8 cellular contexts compared by ENCODE assay signal in the genomic region with DNA sequence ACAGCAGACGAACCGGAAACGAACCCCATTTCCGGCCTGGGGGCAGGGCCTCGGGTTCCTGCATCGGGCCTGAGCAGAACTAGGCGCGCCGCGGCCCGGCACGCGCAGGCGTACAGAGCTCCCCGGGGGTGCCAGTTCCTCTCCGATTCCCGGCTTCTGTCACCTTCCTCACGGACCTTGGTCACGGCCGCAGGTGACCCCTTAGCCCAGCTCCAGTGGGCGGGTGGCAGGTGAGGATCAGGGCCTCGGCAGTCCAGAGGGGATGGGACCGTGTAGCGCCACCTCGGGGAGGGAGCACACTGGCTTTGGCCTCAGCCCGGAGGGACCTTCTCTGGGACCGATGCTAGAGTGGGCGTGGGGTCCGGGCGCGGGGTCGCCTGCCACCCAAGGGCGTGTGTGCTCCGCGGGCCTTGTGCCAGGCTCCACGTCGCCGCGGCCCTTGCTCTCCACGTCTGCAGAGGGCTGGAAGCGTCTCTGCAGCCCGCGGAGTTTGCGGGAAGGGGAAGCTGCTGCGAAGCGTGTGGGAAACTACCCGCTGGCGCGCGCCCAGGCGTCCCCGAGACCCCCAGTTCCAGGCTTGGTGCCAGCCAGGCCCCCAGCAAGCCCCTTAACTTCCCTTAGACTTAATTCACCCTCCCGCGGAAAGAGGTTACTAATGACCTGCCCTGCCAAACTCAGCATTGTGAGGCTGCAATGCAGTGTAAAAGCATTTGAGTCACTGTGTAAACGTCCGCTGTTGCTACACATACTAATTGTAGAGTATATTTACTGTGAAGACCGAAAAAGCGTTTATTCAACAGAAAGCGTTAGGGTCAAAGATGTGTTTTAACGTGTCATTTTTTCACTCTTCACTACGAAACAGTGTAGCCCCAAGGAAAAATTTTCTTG. TPM values are rescaled to one million over a fixed set of nuclear protein-coding genes. Genes with fewer than 3 reads are reported as not detected.
DNase-seq lines count a peak whose midpoint lies in the region; ATAC-seq and TF ChIP-seq lines count a peak whose summit lies in the region.

A gene (plus strand): TSS at position 48 of the 888 bp plus-strand sequence. CDS start 7,930 bp downstream, outside the sequence.

- no peaks in the 10 kb centered on the region for H3K27me3 ChIP-seq in A673 (replicated peaks; ENCODE audit: insufficient read depth, low read depth, low read length, poor library complexity)

- peak within 1 kb of the TSS; percentile 88 for H3K4me3 ChIP-seq in A673 (ENCODE audit: low read depth, low read length, poor library complexity, severe bottlenecking)
- H3K4me3 ChIP-seq in cardiac fibroblast (replicated peaks in 1 of 2; ENCODE audit: low read depth in 2 of 2, low read length in 2 of 2) = peak within 1 kb of the TSS; percentile 76 to 88

- H3K36me3 ChIP-seq in A673 (ENCODE audit: insufficient read depth, low read length, poor library complexity, severe bottlenecking) = peaks cover 10% of the 10 kb centered on the region

- DNase-seq in A673 (ENCODE audit: low spot score) = peak; percentile 95
- DNase-seq in NCI-H2227 treated with DMSO at 0.1 percent for 48 hours (lab: John Stamatoyannopoulos, UW) = peak; percentile 88
- peak; percentile 94 for DNase-seq in WTC11 (ENCODE audit: low spot score)
- DNase-seq in cardiac fibroblast (ENCODE audit: low read depth in 2 of 2) = peak; percentile 82 to 84
- DNase-seq in inferior parietal cortex (ENCODE audit: extremely low spot score) = peak; percentile 95
- peak; percentile 93 for DNase-seq in stimulated activated CD4-positive, alpha-beta T cell treated with anti-CD3 and anti-CD28 coated beads, Interleukin-12 subunit alpha, Interleukin-12 subunit beta, amount 100 ng/mL, for 4 hours

- ATAC-seq in GM18517 (IDR thresholded peaks at IDR 0.05; ENCODE audit: unreplicated experiment) (peak; percentile 58), HG03045 (IDR thresholded peaks at IDR 0.05; ENCODE audit: unreplicated experiment) (peak; percentile 79), WTC11 (peak; percentile 83)

- BruUV-seq in A673 (replicated peaks; lab: Mats Ljungman, UMichigan) = no TSS peak

- H3K27me3 Mint-ChIP-seq in WTC11 (ENCODE audit: low read depth) = no peaks in the 10 kb centered on the region

- H3K4me3 Mint-ChIP-seq in WTC11 = peak within 1 kb of the TSS; percentile 95

- peaks cover 17% of the 10 kb centered on the region for H3K4me1 ChIP-seq in A673 (ENCODE audit: insufficient read depth, low read length, poor library complexity, severe bottlenecking)

- H3K27ac ChIP-seq in A673 (ENCODE audit: low read depth, low read length, poor library complexity, severe bottlenecking) = peak within 1 kb of the TSS; percentile 86

- TF ChIP-seq CTCF in A673 (conservative IDR thresholded peaks at IDR 0.05; ENCODE audit: low read depth, low read length) (peak; percentile 57), WTC11 (IDR thresholded peaks at IDR 0.05) (no peak), cardiac fibroblast (IDR thresholded peaks at IDR 0.05; ENCODE audit: low read depth, low read length) (peak; percentile 53)

- H3K9me3 Mint-ChIP-seq in WTC11 = no peaks in the 10 kb centered on the region

- POLR2A ChIA-PET in A673 (lab: Charles Lee; ENCODE audit: low non-redundant PET) (no interaction called here), WTC11 (lab: Charles Lee) (interaction anchor here (0.5 to 0.9 kb wide), 2 partner anchors 17 to 257 kb away, joined by 3 read pairs; no protein-coding TSS in a partner anchor)

- H3K4me1 Mint-ChIP-seq in WTC11 = peaks cover 26% of the 10 kb centered on the region

- H3K36me3 Mint-ChIP-seq in WTC11 = peaks cover 14% of the 10 kb centered on the region

- intact Hi-C loops in A673 (cut with micrococcal nuclease; ENCODE audit: unreplicated experiment) = loop anchor here (5.0 kb wide), 1 partner anchor 137 kb away; a partner anchor contains a TSS

- CTCF ChIA-PET in A673 (lab: Charles Lee) (no interaction called here), WTC11 (lab: Charles Lee) (interaction anchor here (0.6 to 1.4 kb wide), 5 partner anchors 14 to 77 kb away, joined by 3 to 4 read pairs (median 3); no protein-coding TSS in a partner anchor)

- peak within 1 kb of the TSS; percentile 32; the same call in 1 of the 2 replicates for H3K27ac Mint-ChIP-seq in WTC11

- no peaks in the 10 kb centered on the region for H3K9me3 ChIP-seq in A673 (ENCODE audit: low read depth, low read length, poor library complexity, severe bottlenecking)

TF ChIP-seq in WTC11, 78 proteins besides CTCF, POLR2A, EP300 and RAD21 (continues in another document):
- TF ChIP-seq TEAD4 (CRISPR knock-in tag; IDR thresholded peaks at IDR 0.05) = 0 out of 2 replicates have a peak, but pooled peaks have one; percentile 59
- TF ChIP-seq PRRX2 (CRISPR knock-in tag; IDR thresholded peaks at IDR 0.05) = no peak
- TF ChIP-seq ZNF232 (CRISPR knock-in tag; IDR thresholded peaks at IDR 0.05) = peak; percentile 64; the same call in 1 of the 2 replicates
- TF ChIP-seq MXD4 (CRISPR knock-in tag; IDR thresholded peaks at IDR 0.05; ENCODE audit: borderline replicate concordance) = no peak
- TF ChIP-seq IRF2 (CRISPR knock-in tag; IDR thresholded peaks at IDR 0.05; ENCODE audit: borderline replicate concordance, low read depth) = no peak
- TF ChIP-seq, protein P1, sequence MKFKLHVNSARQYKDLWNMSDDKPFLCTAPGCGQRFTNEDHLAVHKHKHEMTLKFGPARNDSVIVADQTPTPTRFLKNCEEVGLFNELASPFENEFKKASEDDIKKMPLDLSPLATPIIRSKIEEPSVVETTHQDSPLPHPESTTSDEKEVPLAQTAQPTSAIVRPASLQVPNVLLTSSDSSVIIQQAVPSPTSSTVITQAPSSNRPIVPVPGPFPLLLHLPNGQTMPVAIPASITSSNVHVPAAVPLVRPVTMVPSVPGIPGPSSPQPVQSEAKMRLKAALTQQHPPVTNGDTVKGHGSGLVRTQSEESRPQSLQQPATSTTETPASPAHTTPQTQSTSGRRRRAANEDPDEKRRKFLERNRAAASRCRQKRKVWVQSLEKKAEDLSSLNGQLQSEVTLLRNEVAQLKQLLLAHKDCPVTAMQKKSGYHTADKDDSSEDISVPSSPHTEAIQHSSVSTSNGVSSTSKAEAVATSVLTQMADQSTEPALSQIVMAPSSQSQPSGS (CRISPR knock-in tag; IDR thresholded peaks at IDR 0.05; ENCODE audit: borderline replicate concordance, low read depth) = no peak
- TF ChIP-seq, protein P2, sequence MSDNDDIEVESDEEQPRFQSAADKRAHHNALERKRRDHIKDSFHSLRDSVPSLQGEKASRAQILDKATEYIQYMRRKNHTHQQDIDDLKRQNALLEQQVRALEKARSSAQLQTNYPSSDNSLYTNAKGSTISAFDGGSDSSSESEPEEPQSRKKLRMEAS (CRISPR knock-in tag; IDR thresholded peaks at IDR 0.05) = peak; percentile 94; the same call in 1 of the 2 replicates
- TF ChIP-seq, protein P3, sequence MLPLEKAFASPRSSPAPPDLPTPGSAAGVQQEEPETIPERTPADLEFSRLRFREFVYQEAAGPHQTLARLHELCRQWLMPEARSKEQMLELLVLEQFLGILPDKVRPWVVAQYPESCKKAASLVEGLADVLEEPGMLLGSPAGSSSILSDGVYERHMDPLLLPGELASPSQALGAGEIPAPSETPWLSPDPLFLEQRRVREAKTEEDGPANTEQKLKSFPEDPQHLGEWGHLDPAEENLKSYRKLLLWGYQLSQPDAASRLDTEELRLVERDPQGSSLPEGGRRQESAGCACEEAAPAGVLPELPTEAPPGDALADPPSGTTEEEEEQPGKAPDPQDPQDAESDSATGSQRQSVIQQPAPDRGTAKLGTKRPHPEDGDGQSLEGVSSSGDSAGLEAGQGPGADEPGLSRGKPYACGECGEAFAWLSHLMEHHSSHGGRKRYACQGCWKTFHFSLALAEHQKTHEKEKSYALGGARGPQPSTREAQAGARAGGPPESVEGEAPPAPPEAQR (CRISPR knock-in tag; IDR thresholded peaks at IDR 0.05) = no peak
- no peak for TF ChIP-seq ELF4 (CRISPR knock-in tag; IDR thresholded peaks at IDR 0.05; ENCODE audit: low read depth)
- TF ChIP-seq ZNF416 (CRISPR knock-in tag; IDR thresholded peaks at IDR 0.05) = no peak
- TF ChIP-seq, protein P4, sequence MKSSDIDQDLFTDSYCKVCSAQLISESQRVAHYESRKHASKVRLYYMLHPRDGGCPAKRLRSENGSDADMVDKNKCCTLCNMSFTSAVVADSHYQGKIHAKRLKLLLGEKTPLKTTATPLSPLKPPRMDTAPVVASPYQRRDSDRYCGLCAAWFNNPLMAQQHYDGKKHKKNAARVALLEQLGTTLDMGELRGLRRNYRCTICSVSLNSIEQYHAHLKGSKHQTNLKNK (CRISPR knock-in tag; IDR thresholded peaks at IDR 0.05) = no peak
- TF ChIP-seq RELA (CRISPR knock-in tag; IDR thresholded peaks at IDR 0.05; ENCODE audit: borderline replicate concordance) = peak; percentile 81; the same call in 1 of the 2 replicates
- TF ChIP-seq TP53 (CRISPR knock-in tag; IDR thresholded peaks at IDR 0.05) = 0 out of 2 replicates have a peak, but pooled peaks have one; percentile 59
- peak; percentile 85 for TF ChIP-seq GABPB1 (CRISPR knock-in tag; IDR thresholded peaks at IDR 0.05)
- TF ChIP-seq, protein P5, sequence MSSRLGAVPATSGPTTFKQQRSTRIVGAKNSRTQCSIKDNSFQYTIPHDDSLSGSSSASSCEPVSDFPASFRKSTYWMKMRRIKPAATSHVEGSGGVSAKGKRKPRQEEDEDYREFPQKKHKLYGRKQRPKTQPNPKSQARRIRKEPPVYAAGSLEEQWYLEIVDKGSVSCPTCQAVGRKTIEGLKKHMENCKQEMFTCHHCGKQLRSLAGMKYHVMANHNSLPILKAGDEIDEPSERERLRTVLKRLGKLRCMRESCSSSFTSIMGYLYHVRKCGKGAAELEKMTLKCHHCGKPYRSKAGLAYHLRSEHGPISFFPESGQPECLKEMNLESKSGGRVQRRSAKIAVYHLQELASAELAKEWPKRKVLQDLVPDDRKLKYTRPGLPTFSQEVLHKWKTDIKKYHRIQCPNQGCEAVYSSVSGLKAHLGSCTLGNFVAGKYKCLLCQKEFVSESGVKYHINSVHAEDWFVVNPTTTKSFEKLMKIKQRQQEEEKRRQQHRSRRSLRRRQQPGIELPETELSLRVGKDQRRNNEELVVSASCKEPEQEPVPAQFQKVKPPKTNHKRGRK (CRISPR knock-in tag; IDR thresholded peaks at IDR 0.05; ENCODE audit: borderline replicate concordance) = no peak
- TF ChIP-seq ZNF263 (CRISPR knock-in tag; IDR thresholded peaks at IDR 0.05; ENCODE audit: low read depth) = no peak

RNA-seq across cellular contexts. Expression of the gene that starts here (rescaled TPM):
- total RNA-seq in A673 (2021) (91.1 and 94.4 TPM in 2 replicates), WTC11 (2021) (72.3 to 74.5 TPM (median 72.8 TPM) in 3 replicates)

Comparison
In these comparisons a context has a peak if more than half of its experiments do, and no peak if none do; other contexts are left out.
1. Peak in every context shown above with its lines: DNase-seq, ATAC-seq, H3K4me3 ChIP-seq and H3K27ac ChIP-seq.